In the genomic region with DNA sequence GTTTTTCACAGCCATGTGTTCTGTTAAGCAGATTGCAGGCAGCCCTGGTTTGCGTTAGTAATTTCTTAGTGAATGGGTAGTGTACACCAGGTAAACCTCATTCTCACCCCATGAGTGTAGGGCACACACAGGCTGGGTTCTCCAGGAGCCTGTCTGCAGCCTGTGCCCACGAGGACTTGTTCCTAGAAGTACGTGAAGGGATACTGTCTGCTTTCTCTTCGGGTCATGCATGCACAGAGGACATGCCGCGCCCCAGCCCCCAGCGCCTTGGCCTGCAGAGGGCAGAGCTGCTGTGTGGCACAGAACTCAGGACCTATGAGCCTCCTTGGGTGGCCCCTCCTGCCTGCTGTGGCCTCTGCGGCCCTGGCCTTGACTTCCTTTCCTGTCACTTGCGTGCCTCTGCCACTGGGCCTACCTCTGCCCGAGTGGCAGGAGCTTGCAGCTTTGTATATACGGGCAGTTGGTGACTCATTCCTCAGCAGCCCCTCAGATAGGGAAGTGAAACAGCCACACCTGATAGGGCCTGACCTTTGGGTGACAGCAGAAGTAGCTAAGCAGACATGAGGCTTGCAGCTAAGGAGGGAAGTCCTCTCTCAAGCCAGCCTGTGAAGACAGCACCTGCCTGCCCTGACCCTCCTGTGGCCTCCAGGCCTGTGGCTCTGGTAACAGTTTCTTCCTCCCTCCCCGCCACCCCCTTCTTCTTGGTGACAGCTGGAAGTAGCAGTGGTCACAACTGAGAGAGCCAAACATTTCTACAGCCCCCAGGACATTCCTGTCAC, we compare ENCODE assay signal across 8 cellular contexts.
A peak's percentile ranks its signal among the peaks of the same experiment; 100 is the strongest.
DNase-seq lines count a peak whose midpoint lies in the region; ATAC-seq and TF ChIP-seq lines count a peak whose summit lies in the region.

No MANE protein-coding gene starts in this region.

- TF ChIP-seq EP300 in Ishikawa (IDR thresholded peaks at IDR 0.05; ENCODE audit: borderline replicate concordance) = no peak

- peak overlapping the region; percentile 85 for H3K27ac Mint-ChIP-seq in memory B cell

- DNase-seq in ELF-1 (ENCODE audit: low read depth, low spot score) (peak; percentile 73), coronary artery (ENCODE audit: low spot score) (peak; percentile 90), memory B cell (ENCODE audit: low spot score in 2 of 2) (peak; percentile 73 to 85), DMS79 treated with DMSO at 0.1 percent for 48 hours (lab: John Stamatoyannopoulos, UW) (no peak)
- DNase-seq in stimulated activated CD8-positive, alpha-beta memory T cell treated with anti-CD3 and anti-CD28 coated beads, Interleukin-7, amount 100 ng/mL, for 1 hour (ENCODE audit: low read depth in 2 of 2) = peak; percentile 34 to 44

- H3K9me3 Mint-ChIP-seq in memory B cell = no peaks in the 10 kb centered on the region

- no peaks in the 10 kb centered on the region for H3K27me3 Mint-ChIP-seq in memory B cell

- no peaks in the 10 kb centered on the region for H3K36me3 Mint-ChIP-seq in memory B cell

- H3K4me1 Mint-ChIP-seq in memory B cell = peaks cover 36% of the 10 kb centered on the region

- ATAC-seq in GM21528 (IDR thresholded peaks at IDR 0.05; ENCODE audit: low FRiP score, unreplicated experiment) (peak; percentile 73), memory B cell (ENCODE audit: low read depth) (peak; percentile 91)
- ATAC-seq in activated CD4-positive, CD25-positive, alpha-beta regulatory T cell treated with anti-CD3 and anti-CD28 coated beads, Interleukin-2, amount 50 U/mL, for 24 hours = peak; percentile 77 to 80

- peak overlapping the region; percentile 48 for H3K4me3 Mint-ChIP-seq in memory B cell

- peak overlapping the region; percentile 84 to 96 for H3K27ac ChIP-seq in coronary artery

- no peak for TF ChIP-seq CTCF in coronary artery (IDR thresholded peaks at IDR 0.05)

- peak; percentile 58; the same call in 1 of the 2 replicates for TF ChIP-seq RAD21 in Ishikawa (IDR thresholded peaks at IDR 0.05; ENCODE audit: low read depth)

- H3K4me3 ChIP-seq in coronary artery = peak overlapping the region; percentile 28

TF ChIP-seq in Ishikawa, 13 proteins besides CTCF, POLR2A, EP300 and RAD21:
- TF ChIP-seq EGR1 (IDR thresholded peaks at IDR 0.05) = no peak
- TF ChIP-seq YY1 (IDR thresholded peaks at IDR 0.05; ENCODE audit: low read depth) = no peak
- TF ChIP-seq FOXM1 (IDR thresholded peaks at IDR 0.05; ENCODE audit: borderline replicate concordance, low read depth) = no peak
